Comparison of ENCODE assay signal across 17 cellular contexts in genomic region chr5:73674669-73675004, GRCh38. TPM values are rescaled to one million over a fixed set of nuclear protein-coding genes. Genes with fewer than 3 reads are reported as not detected.
DNase-seq lines count a peak whose midpoint lies in the region; TF ChIP-seq lines count a peak whose summit lies in the region.
"Had no signal": no experiment of that assay in that cellular context is flagged by ENCODE, and none has a peak within 500 bp of the region (broad histone marks: within the 10 kb centered on the region; RNA-seq: fewer than 3 reads in every experiment).

No MANE protein-coding gene starts in this region.

- H2AFZ ChIP-seq in hepatocyte: no peak overlapping the region

- H3K27me3 ChIP-seq in breast epithelium: no peaks in the 10 kb centered on the region
- H3K27me3 ChIP-seq in ascending aorta: no peaks in the 10 kb centered on the region
- H3K27me3 ChIP-seq in hepatocyte: no peaks in the 10 kb centered on the region
- no peaks in the 10 kb centered on the region for H3K27me3 ChIP-seq in brain microvascular endothelial cell (replicated peaks)
- H3K27me3 ChIP-seq: suprapubic skin had no signal

- H3K9me3 ChIP-seq in breast epithelium (no peaks in the 10 kb centered on the region), ascending aorta (no peaks in the 10 kb centered on the region), hepatocyte (ENCODE audit: low read depth) (no peaks in the 10 kb centered on the region)
- H3K9me3 ChIP-seq: suprapubic skin had no signal

- TF ChIP-seq CTCF in MCF 10A (IDR thresholded peaks at IDR 0.05; ENCODE audit: unreplicated experiment) (no peak), breast epithelium (IDR thresholded peaks at IDR 0.05) (no peak), ascending aorta (IDR thresholded peaks at IDR 0.05) (no peak), hepatocyte (IDR thresholded peaks at IDR 0.05; ENCODE audit: poor library complexity) (no peak), brain microvascular endothelial cell (IDR thresholded peaks at IDR 0.05; ENCODE audit: low read depth, low read length, missing control alignments) (no peak)

- no peaks in the 10 kb centered on the region for H3K27me3 Mint-ChIP-seq in MCF 10A (ENCODE audit: insufficient read depth, unreplicated experiment)
- H3K27me3 Mint-ChIP-seq: natural killer cell treated with Interleukin-12 subunit alpha and Interleukin-12 subunit beta and Interleukin-15 and Interleukin-18, amount 100 ng/mL, for 72 hours had no signal

- H3K4me1 Mint-ChIP-seq in MCF 10A (ENCODE audit: insufficient read depth, unreplicated experiment): peaks cover 34% of the 10 kb centered on the region
- H3K4me1 Mint-ChIP-seq: activated CD8-positive, alpha-beta memory T cell treated with anti-CD3 and anti-CD28 coated beads, Interleukin-2, amount 10 ng/mL, durations not matched to agents 7 days and 5 days had no signal

- H3K36me3 Mint-ChIP-seq in MCF 10A (ENCODE audit: insufficient read depth, unreplicated experiment): no peaks in the 10 kb centered on the region
- H3K36me3 Mint-ChIP-seq: activated CD8-positive, alpha-beta memory T cell treated with anti-CD3 and anti-CD28 coated beads, Interleukin-2, amount 10 ng/mL, durations not matched to agents 7 days and 5 days; natural killer cell treated with Interleukin-12 subunit alpha and Interleukin-12 subunit beta and Interleukin-15 and Interleukin-18, amount 100 ng/mL, for 72 hours had no signal

- in situ Hi-C loops in brain microvascular endothelial cell (cut with HindIII; ENCODE audit: low pct_ligation_motif_present, low sequenced_read_pairs): no loop called here

- H3K36me3 ChIP-seq in breast epithelium (no peaks in the 10 kb centered on the region), ascending aorta (no peaks in the 10 kb centered on the region), hepatocyte (replicated peaks; ENCODE audit: insufficient read depth, low read depth) (no peaks in the 10 kb centered on the region), brain microvascular endothelial cell (replicated peaks) (no peaks in the 10 kb centered on the region)
- H3K36me3 ChIP-seq: suprapubic skin had no signal

- no peak overlapping the region for H3K4me3 Mint-ChIP-seq in MCF 10A (ENCODE audit: unreplicated experiment)
- H3K4me3 Mint-ChIP-seq: activated CD8-positive, alpha-beta memory T cell treated with anti-CD3 and anti-CD28 coated beads, Interleukin-2, amount 10 ng/mL, durations not matched to agents 7 days and 5 days; CD4-positive, alpha-beta T cell; natural killer cell treated with Interleukin-12 subunit alpha and Interleukin-12 subunit beta and Interleukin-15 and Interleukin-18, amount 100 ng/mL, for 72 hours had no signal

- no peaks in the 10 kb centered on the region for H4K20me1 ChIP-seq in hepatocyte (ENCODE audit: insufficient read depth, poor library complexity, severe bottlenecking)

- TF ChIP-seq POLR2A in breast epithelium (IDR thresholded peaks at IDR 0.05): no peak

- BruUV-seq in MCF 10A (replicated peaks; lab: Mats Ljungman, UMichigan): no TSS peak

- H3K79me2 ChIP-seq in hepatocyte: no peaks in the 10 kb centered on the region

- H3K9me3 Mint-ChIP-seq in MCF 10A (ENCODE audit: unreplicated experiment): no peaks in the 10 kb centered on the region
- H3K9me3 Mint-ChIP-seq: CD4-positive, alpha-beta T cell; natural killer cell treated with Interleukin-12 subunit alpha and Interleukin-12 subunit beta and Interleukin-15 and Interleukin-18, amount 100 ng/mL, for 72 hours had no signal

- H3K27ac ChIP-seq in breast epithelium (no peak overlapping the region), ascending aorta (peak overlapping the region; percentile 75 to 77), hepatocyte (peak overlapping the region; percentile 81), brain microvascular endothelial cell (no peak overlapping the region)
- H3K27ac ChIP-seq: suprapubic skin had no signal

- H3K9me2 ChIP-seq in hepatocyte (replicated peaks; ENCODE audit: insufficient read depth): no peaks in the 10 kb centered on the region

- H3K27ac Mint-ChIP-seq in MCF 10A (ENCODE audit: low read depth, unreplicated experiment): peak overlapping the region; percentile 96
- H3K27ac Mint-ChIP-seq: activated CD8-positive, alpha-beta memory T cell treated with anti-CD3 and anti-CD28 coated beads, Interleukin-2, amount 10 ng/mL, durations not matched to agents 7 days and 5 days; CD4-positive, alpha-beta T cell; natural killer cell treated with Interleukin-12 subunit alpha and Interleukin-12 subunit beta and Interleukin-15 and Interleukin-18, amount 100 ng/mL, for 72 hours had no signal

- H3K4me3 ChIP-seq in breast epithelium (no peak overlapping the region), ascending aorta (no peak overlapping the region), hepatocyte (no peak overlapping the region), brain microvascular endothelial cell (ENCODE audit: low read depth, low read length) (no peak overlapping the region)
- H3K4me3 ChIP-seq: suprapubic skin had no signal

- WGBS in hepatocyte (ENCODE audit: low lambda C conversion rate, missing lambda C conversion rate): 89% methylated on average over 2 of the region's 2 CpGs

- H3K4me1 ChIP-seq in breast epithelium (no peaks in the 10 kb centered on the region), ascending aorta (peaks cover 0 to 30% of the 10 kb centered on the region in 2 donors), hepatocyte (ENCODE audit: insufficient read depth) (peaks cover 26% of the 10 kb centered on the region)

- H3K4me2 ChIP-seq in hepatocyte: no peak overlapping the region

- DNase-seq in MCF 10A (ENCODE audit: unreplicated experiment): peak; percentile 18
- no peak for DNase-seq in breast epithelium (ENCODE audit: low spot score in 2 of 2)
- DNase-seq in ascending aorta (ENCODE audit: low spot score in 2 of 2): no peak
- DNase-seq in hepatocyte (ENCODE audit: low spot score): no peak
- no peak for DNase-seq in NCI-H1694 treated with DMSO at 0.1 percent for 48 hours (lab: John Stamatoyannopoulos, UW)
- DNase-seq in middle frontal gyrus (ENCODE audit: extremely low spot score, low spot score): no peak
- no peak for DNase-seq in superior temporal gyrus (ENCODE audit: extremely low spot score)
- no peak for DNase-seq in brain microvascular endothelial cell
- DNase-seq: activated CD4-positive, CD25-positive, alpha-beta regulatory T cell; activated CD8-positive, alpha-beta memory T cell treated with anti-CD3 and anti-CD28 coated beads, Interleukin-2, amount 10 ng/mL, durations not matched to agents 7 days and 5 days; CD4-positive, alpha-beta T cell; DMS79; NCI-H2081 treated with DMSO at 0.1 percent for 48 hours; NCI-H748 treated with DMSO at 0.1 percent for 48 hours; T-helper 1 cell had no signal

- CTCF ChIA-PET in MCF 10A (lab: Yijun Ruan, JAX): interaction anchor here (0.6 to 3.7 kb wide), 7 partner anchors 13 to 1018 kb away, joined by 3 to 24 read pairs (median 4); no protein-coding TSS in a partner anchor

- POLR2A ChIA-PET in MCF 10A (lab: Yijun Ruan, JAX): interaction anchor here (0.6 to 3.4 kb wide), 9 partner anchors 17 to 1872 kb away, joined by 3 to 21 read pairs (median 3); partner anchors contain the start of genes ANKRA2 and ARHGEF28

- intact Hi-C loops in MCF 10A (cut with micrococcal nuclease) (no loop called here), breast epithelium (cut with DNase I; ENCODE audit: low total_unique reads) (no loop called here), ascending aorta (cut with DNase I) (loop anchor here (5.0 kb wide), 1 partner anchor 47 kb away; the partner anchor contains the start of gene ARHGEF28)

RNA-seq across cellular contexts. Expression of gene ARHGEF28, which starts 48.6 kb away (rescaled TPM):
- total RNA-seq in MCF 10A (2022) (27.2 and 34.8 TPM in 2 replicates), breast epithelium (10 to 100 TPM; 11.4 to 65.4 (median 31.5) TPM), ascending aorta (15.1 TPM), hepatocyte (7.6 and 11.2 TPM in 2 replicates)
- 3.1 and 3.5 TPM in 2 replicates for polyA plus RNA-seq in hepatocyte
- total RNA-seq: activated CD8-positive, alpha-beta memory T cell treated with anti-CD3 and anti-CD28 coated beads, Interleukin-2, amount 10 ng/mL, durations not matched to agents 7 days and 5 days; CD4-positive, alpha-beta T cell had no signal

Comparison
In these comparisons a context has a peak if more than half of its experiments do, and no peak if none do; other contexts are left out.
1. H3K27ac ChIP-seq: peak in ascending aorta (2 of 2) and hepatocyte (single experiment); none in breast epithelium (0 of 2) and brain microvascular endothelial cell (single experiment).